1 cellular context compared by ENCODE assay signal in the genomic region with DNA sequence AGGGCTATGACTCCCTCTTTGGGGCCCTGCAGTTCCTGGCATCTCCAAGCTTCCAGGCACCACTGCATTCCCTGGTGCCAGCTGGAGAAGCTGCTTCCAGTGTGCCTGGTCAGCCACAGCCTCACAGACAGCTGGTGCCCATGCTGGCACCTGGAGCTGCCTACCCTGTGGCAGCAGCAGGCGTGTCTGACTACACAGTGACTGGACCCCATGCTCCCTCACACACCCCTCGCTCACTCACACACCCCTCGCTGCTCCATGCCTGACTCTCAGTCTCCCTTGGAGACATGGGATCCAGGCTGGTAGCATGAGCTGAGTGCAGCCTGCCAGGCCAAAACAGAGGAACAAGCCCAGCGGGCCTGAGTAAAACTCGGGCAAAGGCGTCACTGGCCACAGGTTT.
TF ChIP-seq lines count a peak whose summit lies in the region.

No MANE protein-coding gene starts in this region.

TF ChIP-seq in HepG2, 621 proteins besides CTCF, POLR2A, EP300 and RAD21 (continued from another document):
- TF ChIP-seq, protein P1, sequence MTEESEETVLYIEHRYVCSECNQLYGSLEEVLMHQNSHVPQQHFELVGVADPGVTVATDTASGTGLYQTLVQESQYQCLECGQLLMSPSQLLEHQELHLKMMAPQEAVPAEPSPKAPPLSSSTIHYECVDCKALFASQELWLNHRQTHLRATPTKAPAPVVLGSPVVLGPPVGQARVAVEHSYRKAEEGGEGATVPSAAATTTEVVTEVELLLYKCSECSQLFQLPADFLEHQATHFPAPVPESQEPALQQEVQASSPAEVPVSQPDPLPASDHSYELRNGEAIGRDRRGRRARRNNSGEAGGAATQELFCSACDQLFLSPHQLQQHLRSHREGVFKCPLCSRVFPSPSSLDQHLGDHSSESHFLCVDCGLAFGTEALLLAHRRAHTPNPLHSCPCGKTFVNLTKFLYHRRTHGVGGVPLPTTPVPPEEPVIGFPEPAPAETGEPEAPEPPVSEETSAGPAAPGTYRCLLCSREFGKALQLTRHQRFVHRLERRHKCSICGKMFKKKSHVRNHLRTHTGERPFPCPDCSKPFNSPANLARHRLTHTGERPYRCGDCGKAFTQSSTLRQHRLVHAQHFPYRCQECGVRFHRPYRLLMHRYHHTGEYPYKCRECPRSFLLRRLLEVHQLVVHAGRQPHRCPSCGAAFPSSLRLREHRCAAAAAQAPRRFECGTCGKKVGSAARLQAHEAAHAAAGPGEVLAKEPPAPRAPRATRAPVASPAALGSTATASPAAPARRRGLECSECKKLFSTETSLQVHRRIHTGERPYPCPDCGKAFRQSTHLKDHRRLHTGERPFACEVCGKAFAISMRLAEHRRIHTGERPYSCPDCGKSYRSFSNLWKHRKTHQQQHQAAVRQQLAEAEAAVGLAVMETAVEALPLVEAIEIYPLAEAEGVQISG (CRISPR knock-in tag; IDR thresholded peaks at IDR 0.05): no peak
- no peak for TF ChIP-seq ZNF775 (CRISPR knock-in tag; IDR thresholded peaks at IDR 0.05; ENCODE audit: borderline replicate concordance)
- TF ChIP-seq, protein P2, sequence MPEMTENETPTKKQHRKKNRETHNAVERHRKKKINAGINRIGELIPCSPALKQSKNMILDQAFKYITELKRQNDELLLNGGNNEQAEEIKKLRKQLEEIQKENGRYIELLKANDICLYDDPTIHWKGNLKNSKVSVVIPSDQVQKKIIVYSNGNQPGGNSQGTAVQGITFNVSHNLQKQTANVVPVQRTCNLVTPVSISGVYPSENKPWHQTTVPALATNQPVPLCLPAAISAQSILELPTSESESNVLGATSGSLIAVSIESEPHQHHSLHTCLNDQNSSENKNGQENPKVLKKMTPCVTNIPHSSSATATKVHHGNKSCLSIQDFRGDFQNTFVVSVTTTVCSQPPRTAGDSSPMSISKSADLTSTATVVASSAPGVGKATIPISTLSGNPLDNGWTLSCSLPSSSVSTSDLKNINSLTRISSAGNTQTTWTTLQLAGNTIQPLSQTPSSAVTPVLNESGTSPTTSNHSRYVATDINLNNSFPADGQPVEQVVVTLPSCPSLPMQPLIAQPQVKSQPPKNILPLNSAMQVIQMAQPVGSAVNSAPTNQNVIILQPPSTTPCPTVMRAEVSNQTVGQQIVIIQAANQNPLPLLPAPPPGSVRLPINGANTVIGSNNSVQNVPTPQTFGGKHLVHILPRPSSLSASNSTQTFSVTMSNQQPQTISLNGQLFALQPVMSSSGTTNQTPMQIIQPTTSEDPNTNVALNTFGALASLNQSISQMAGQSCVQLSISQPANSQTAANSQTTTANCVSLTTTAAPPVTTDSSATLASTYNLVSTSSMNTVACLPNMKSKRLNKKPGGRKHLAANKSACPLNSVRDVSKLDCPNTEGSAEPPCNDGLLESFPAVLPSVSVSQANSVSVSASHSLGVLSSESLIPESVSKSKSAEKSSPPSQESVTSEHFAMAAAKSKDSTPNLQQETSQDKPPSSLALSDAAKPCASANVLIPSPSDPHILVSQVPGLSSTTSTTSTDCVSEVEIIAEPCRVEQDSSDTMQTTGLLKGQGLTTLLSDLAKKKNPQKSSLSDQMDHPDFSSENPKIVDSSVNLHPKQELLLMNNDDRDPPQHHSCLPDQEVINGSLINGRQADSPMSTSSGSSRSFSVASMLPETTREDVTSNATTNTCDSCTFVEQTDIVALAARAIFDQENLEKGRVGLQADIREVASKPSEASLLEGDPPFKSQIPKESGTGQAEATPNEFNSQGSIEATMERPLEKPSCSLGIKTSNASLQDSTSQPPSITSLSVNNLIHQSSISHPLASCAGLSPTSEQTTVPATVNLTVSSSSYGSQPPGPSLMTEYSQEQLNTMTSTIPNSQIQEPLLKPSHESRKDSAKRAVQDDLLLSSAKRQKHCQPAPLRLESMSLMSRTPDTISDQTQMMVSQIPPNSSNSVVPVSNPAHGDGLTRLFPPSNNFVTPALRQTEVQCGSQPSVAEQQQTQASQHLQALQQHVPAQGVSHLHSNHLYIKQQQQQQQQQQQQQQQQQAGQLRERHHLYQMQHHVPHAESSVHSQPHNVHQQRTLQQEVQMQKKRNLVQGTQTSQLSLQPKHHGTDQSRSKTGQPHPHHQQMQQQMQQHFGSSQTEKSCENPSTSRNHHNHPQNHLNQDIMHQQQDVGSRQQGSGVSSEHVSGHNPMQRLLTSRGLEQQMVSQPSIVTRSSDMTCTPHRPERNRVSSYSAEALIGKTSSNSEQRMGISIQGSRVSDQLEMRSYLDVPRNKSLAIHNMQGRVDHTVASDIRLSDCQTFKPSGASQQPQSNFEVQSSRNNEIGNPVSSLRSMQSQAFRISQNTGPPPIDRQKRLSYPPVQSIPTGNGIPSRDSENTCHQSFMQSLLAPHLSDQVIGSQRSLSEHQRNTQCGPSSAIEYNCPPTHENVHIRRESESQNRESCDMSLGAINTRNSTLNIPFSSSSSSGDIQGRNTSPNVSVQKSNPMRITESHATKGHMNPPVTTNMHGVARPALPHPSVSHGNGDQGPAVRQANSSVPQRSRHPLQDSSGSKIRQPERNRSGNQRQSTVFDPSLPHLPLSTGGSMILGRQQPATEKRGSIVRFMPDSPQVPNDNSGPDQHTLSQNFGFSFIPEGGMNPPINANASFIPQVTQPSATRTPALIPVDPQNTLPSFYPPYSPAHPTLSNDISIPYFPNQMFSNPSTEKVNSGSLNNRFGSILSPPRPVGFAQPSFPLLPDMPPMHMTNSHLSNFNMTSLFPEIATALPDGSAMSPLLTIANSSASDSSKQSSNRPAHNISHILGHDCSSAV (CRISPR knock-in tag; IDR thresholded peaks at IDR 0.05; ENCODE audit: borderline replicate concordance): no peak
- TF ChIP-seq ATF7 (IDR thresholded peaks at IDR 0.05): no peak
- TF ChIP-seq ATF7 (CRISPR knock-in tag; IDR thresholded peaks at IDR 0.05): no peak
- TF ChIP-seq, protein P3, sequence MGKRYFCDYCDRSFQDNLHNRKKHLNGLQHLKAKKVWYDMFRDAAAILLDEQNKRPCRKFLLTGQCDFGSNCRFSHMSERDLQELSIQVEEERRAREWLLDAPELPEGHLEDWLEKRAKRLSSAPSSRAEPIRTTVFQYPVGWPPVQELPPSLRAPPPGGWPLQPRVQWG (CRISPR knock-in tag; IDR thresholded peaks at IDR 0.05; ENCODE audit: borderline replicate concordance, low read depth): no peak
- TF ChIP-seq, protein P4, sequence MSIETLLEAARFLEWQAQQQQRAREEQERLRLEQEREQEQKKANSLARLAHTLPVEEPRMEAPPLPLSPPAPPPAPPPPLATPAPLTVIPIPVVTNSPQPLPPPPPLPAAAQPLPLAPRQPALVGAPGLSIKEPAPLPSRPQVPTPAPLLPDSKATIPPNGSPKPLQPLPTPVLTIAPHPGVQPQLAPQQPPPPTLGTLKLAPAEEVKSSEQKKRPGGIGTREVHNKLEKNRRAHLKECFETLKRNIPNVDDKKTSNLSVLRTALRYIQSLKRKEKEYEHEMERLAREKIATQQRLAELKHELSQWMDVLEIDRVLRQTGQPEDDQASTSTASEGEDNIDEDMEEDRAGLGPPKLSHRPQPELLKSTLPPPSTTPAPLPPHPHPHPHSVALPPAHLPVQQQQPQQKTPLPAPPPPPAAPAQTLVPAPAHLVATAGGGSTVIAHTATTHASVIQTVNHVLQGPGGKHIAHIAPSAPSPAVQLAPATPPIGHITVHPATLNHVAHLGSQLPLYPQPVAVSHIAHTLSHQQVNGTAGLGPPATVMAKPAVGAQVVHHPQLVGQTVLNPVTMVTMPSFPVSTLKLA (IDR thresholded peaks at IDR 0.05): no peak
- TF ChIP-seq ZNF644 (CRISPR knock-in tag; IDR thresholded peaks at IDR 0.05; ENCODE audit: low read depth): no peak
- no peak for TF ChIP-seq SKI (IDR thresholded peaks at IDR 0.05; ENCODE audit: partially characterized antibody)
- no peak for TF ChIP-seq ZNF317 (CRISPR knock-in tag; IDR thresholded peaks at IDR 0.05)
- no peak for TF ChIP-seq ZNF562 (CRISPR knock-in tag; IDR thresholded peaks at IDR 0.05; ENCODE audit: borderline replicate concordance)
- TF ChIP-seq GFI1 (CRISPR knock-in tag; IDR thresholded peaks at IDR 0.05; ENCODE audit: borderline replicate concordance): no peak
- TF ChIP-seq KDM4B (CRISPR knock-in tag; IDR thresholded peaks at IDR 0.05): no peak
- TF ChIP-seq REXO4 (CRISPR knock-in tag; IDR thresholded peaks at IDR 0.05; ENCODE audit: borderline replicate concordance): no peak
- TF ChIP-seq, protein P5, sequence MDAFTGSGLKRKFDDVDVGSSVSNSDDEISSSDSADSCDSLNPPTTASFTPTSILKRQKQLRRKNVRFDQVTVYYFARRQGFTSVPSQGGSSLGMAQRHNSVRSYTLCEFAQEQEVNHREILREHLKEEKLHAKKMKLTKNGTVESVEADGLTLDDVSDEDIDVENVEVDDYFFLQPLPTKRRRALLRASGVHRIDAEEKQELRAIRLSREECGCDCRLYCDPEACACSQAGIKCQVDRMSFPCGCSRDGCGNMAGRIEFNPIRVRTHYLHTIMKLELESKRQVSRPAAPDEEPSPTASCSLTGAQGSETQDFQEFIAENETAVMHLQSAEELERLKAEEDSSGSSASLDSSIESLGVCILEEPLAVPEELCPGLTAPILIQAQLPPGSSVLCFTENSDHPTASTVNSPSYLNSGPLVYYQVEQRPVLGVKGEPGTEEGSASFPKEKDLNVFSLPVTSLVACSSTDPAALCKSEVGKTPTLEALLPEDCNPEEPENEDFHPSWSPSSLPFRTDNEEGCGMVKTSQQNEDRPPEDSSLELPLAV (CRISPR knock-in tag; conservative IDR thresholded peaks at IDR 0.05; ENCODE audit: low read depth): no peak
